ENCODE assay signal across 22 cellular contexts in the genomic region with DNA sequence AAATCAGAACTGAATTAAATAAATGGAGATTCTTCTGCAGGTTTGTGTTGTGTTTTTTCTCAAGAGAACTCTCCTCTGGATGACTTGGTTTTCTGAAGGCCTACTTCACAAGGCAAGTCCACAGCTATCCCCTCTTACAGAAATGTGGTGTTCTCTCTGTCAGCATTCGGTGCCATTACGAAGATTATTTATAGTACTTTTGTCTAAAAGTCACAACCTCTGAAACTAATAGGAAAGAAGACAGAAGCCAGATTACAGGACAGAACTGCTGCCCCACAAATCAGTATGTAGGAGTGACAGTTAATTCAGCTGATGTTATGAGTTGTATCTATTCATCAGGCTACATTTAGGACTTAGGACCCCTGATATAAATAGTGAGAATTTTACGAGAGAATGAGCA.
"Had no signal": no experiment of that assay in that cellular context is flagged by ENCODE, and none has a peak within 500 bp of the region (broad histone marks: within the 10 kb centered on the region; RNA-seq: fewer than 3 reads in every experiment).

No MANE protein-coding gene starts in this region.

- H3K4me1 Mint-ChIP-seq: immature natural killer cell; naive thymus-derived CD4-positive, alpha-beta T cell had no signal

- DNase-seq: colonic mucosa; cortex of kidney; effector CD4-positive, alpha-beta T cell; effector memory CD4-positive, alpha-beta T cell; foreskin keratinocyte; heart left ventricle; hypothalamus; immature natural killer cell; islet precursor cell; kidney; kidney glomerular epithelial cell; left colon; left lung; left ventricle myocardium superior; lower lobe of right lung; mesendoderm; midbrain; naive thymus-derived CD4-positive, alpha-beta T cell had no signal

- H3K27me3 ChIP-seq: colonic mucosa, esophagus muscularis mucosa, foreskin keratinocyte, gastroesophageal sphincter, heart left ventricle, hepatocyte, left lung had no signal

- H3K4me1 ChIP-seq: colonic mucosa, esophagus muscularis mucosa, foreskin keratinocyte, gastroesophageal sphincter, heart left ventricle, left lung, lower lobe of right lung had no signal

- H2AFZ ChIP-seq: hepatocyte had no signal

- H3K36me3 Mint-ChIP-seq: immature natural killer cell; naive thymus-derived CD4-positive, alpha-beta T cell had no signal

- H3K27me3 Mint-ChIP-seq: dendritic cell treated with granulocyte-macrophage colony-stimulating factor and Interleukin-4, amounts not matched to agents 40 ng/mL and 50 ng/mL, for 4 days; naive thymus-derived CD4-positive, alpha-beta T cell had no signal

- H3K36me3 ChIP-seq: colonic mucosa, esophagus muscularis mucosa, gastroesophageal sphincter, heart left ventricle, left lung, lower lobe of right lung had no signal

- H3K9me3 Mint-ChIP-seq: dendritic cell treated with granulocyte-macrophage colony-stimulating factor and Interleukin-4, amounts not matched to agents 40 ng/mL and 50 ng/mL, for 4 days; naive thymus-derived CD4-positive, alpha-beta T cell had no signal

- H3K4me3 ChIP-seq: colonic mucosa, esophagus muscularis mucosa, gastroesophageal sphincter, heart left ventricle, hepatocyte, left lung, lower lobe of right lung had no signal

- H3K27ac Mint-ChIP-seq: dendritic cell treated with granulocyte-macrophage colony-stimulating factor and Interleukin-4, amounts not matched to agents 40 ng/mL and 50 ng/mL, for 4 days; immature natural killer cell; naive thymus-derived CD4-positive, alpha-beta T cell had no signal

- H3K4me3 Mint-ChIP-seq: dendritic cell treated with granulocyte-macrophage colony-stimulating factor and Interleukin-4, amounts not matched to agents 40 ng/mL and 50 ng/mL, for 4 days; immature natural killer cell; naive thymus-derived CD4-positive, alpha-beta T cell had no signal

- ATAC-seq: foreskin keratinocyte; gastroesophageal sphincter; heart left ventricle; left colon; left lung; left ventricle myocardium superior; lower lobe of right lung; naive thymus-derived CD4-positive, alpha-beta T cell had no signal

- H3K79me2 ChIP-seq: hepatocyte had no signal

- H3K9me3 ChIP-seq: colonic mucosa, esophagus muscularis mucosa, gastroesophageal sphincter, left lung, lower lobe of right lung had no signal

- H3K4me2 ChIP-seq: hepatocyte had no signal

- H3K27ac ChIP-seq: colonic mucosa, esophagus muscularis mucosa, foreskin keratinocyte, gastroesophageal sphincter, heart left ventricle, hepatocyte, left lung, lower lobe of right lung had no signal
